Comparison of ENCODE assay signal across 25 cellular contexts in the genomic region with DNA sequence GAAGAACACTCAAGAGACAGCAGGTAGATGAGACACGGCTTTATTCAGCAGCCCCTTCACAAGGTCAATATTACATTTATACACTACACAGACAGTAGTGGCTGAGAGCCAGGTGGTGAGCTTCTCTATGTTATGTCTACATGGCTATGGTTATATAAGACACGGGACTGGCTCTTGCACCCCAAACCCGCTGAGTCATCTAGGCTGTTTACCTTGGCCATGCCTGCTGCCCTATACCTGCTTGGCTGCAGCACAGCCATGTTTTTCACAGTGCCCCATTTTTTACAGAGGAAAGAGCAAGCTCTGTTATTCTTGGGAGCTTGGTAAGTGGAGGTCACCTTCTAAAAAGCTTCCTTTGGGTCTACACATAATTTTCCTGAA.
"Had no signal": no experiment of that assay in that cellular context is flagged by ENCODE, and none has a peak within 500 bp of the region (broad histone marks: within the 10 kb centered on the region; RNA-seq: fewer than 3 reads in every experiment).

No MANE protein-coding gene starts in this region.

- H3K36me3 ChIP-seq: breast epithelium, gastrocnemius medialis, left lung, sigmoid colon, vagina had no signal

- DNase-seq: activated CD4-positive, alpha-beta memory T cell treated with anti-CD3 and anti-CD28 coated beads for 36 hours; activated CD4-positive, alpha-beta T cell treated with anti-CD3 and anti-CD28 coated beads for 48 hours; activated naive CD4-positive, alpha-beta T cell treated with Interleukin-2 at 50 U/mL for 16 hours; activated naive CD8-positive, alpha-beta T cell treated with anti-CD3 and anti-CD28 coated beads for 36 hours; activated T-cell treated with anti-CD3 and anti-CD28 coated beads, Interleukin-2, amount 50 U/mL, for 48 hours; effector memory CD8-positive, alpha-beta T cell; gastrocnemius medialis; hippocampal formation; kidney glomerular epithelial cell; left lung; naive thymus-derived CD4-positive, alpha-beta T cell; occipital lobe; sigmoid colon; stimulated activated CD4-positive, alpha-beta T cell treated with anti-CD3 and anti-CD28 coated beads, Interleukin-15, amount 100 ng/mL, for 24 hours; testis; trophoblast cell had no signal

- H3K27ac ChIP-seq: breast epithelium, gastrocnemius medialis, left lung, sigmoid colon, testis, vagina had no signal

- H3K4me3 ChIP-seq: breast epithelium, gastrocnemius medialis, left lung, lung, sigmoid colon, smooth muscle cell, testis, vagina had no signal

- FAIRE-seq: astrocyte, colon, endothelial cell of umbilical vein had no signal

- ATAC-seq: effector memory CD8-positive, alpha-beta T cell; esophagus mucosa; gastrocnemius medialis; left lung; naive thymus-derived CD4-positive, alpha-beta T cell; stimulated activated memory B cell treated with anti-CD40 and anti-IgM and Interleukin-4, amounts not matched to agents 10 μg/mL and 1 μg/mL and 100 μg/mL, for 72 hours had no signal

- H3K9me3 ChIP-seq: breast epithelium, gastrocnemius medialis, left lung, sigmoid colon, testis, vagina had no signal

- H3K4me2 ChIP-seq: smooth muscle cell had no signal

- H3K4me1 ChIP-seq: breast epithelium, gastrocnemius medialis, left lung, sigmoid colon, testis, vagina had no signal

- H3K27me3 ChIP-seq: breast epithelium, gastrocnemius medialis, left lung, sigmoid colon, testis, vagina had no signal
